Comparison of ENCODE assay signal across 8 cellular contexts in the genomic region with DNA sequence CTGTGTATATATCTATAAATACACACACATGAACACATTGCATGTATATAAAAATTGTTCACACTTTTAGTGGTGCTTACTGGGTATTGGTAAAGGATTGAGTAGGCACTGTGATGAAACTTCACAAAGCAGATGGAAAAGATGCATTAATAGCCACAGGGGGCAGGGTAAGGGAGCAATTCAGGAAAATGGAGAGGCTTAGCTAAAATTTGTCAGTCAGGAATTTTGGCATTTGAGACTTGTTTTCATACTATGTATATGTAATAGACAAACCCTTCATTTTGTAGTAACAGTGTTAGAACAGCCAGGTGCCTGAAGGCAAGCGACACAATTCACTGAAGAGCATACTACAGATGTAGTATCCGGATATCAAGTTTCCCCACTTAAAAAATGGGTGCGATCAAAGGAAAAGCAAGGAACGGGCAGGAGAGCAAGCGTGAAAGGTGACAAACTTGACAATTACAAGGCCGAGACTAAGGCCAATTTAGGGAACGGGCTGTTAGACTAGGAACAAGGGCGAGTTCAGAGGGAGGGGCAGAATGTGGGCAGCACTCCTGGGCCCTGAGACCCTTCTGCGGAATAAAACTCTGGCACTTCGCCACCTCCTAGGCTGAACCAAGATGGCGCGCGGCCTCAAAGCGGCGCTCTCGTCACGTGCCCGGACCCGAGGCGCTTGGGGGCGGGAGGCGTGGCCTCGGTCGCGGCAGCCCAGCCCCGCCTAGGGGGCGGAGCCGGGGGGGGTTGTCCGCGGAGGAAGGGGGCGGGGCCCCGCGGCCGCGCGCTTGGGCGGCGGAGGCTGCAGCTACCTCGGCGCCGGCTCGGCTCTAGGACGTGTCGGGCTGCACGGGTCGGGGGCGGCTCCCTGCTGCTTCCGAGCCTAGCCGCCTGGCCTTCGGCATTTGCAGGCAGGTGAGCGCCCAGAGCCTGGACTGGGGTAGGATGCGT. TPM values are rescaled to one million over a fixed set of nuclear protein-coding genes. Genes with fewer than 3 reads are reported as not detected.
A peak's percentile ranks its signal among the peaks of the same experiment; 100 is the strongest.
DNase-seq lines count a peak whose midpoint lies in the region; ATAC-seq and TF ChIP-seq lines count a peak whose summit lies in the region.

A gene (plus strand): TSS at position 771 of the 945 bp plus-strand sequence. CDS start 12,518 bp downstream, outside the sequence.

- CTCF ChIA-PET in Caco-2 (lab: Charles Lee) = interaction anchor here (1.2 to 1.9 kb wide), 5 partner anchors 14 to 243 kb away, joined by 3 to 14 read pairs (median 8); no protein-coding TSS in a partner anchor

- no peaks in the 10 kb centered on the region for H3K9me3 Mint-ChIP-seq in Caco-2 (ENCODE audit: unreplicated experiment)
- peaks cover 0 to 12% (median 0%) of the 10 kb centered on the region in 9 donors for H3K9me3 Mint-ChIP-seq in naive thymus-derived CD8-positive, alpha-beta T cell
- H3K9me3 Mint-ChIP-seq in stimulated activated effector memory CD8-positive, alpha-beta T cell treated with anti-CD3 and anti-CD28 coated beads, Interleukin-12 subunit alpha, Interleukin-12 subunit beta, amount 100 ng/mL, for 72 hours = peaks cover 5% of the 10 kb centered on the region

- H3K4me1 ChIP-seq in Caco-2 (peaks cover 6% of the 10 kb centered on the region), KMS-11 (ENCODE audit: low read depth, poor library complexity, severe bottlenecking) (peaks cover 5% of the 10 kb centered on the region), Peyer's patch (peaks cover 0 to 12% (median 8%) of the 10 kb centered on the region in 4 donors)

- peaks cover 9% of the 10 kb centered on the region for H3K4me1 Mint-ChIP-seq in Caco-2 (ENCODE audit: low read depth, unreplicated experiment)
- peaks cover 6 to 11% (median 9%) of the 10 kb centered on the region in 4 donors for H3K4me1 Mint-ChIP-seq in naive thymus-derived CD8-positive, alpha-beta T cell
- H3K4me1 Mint-ChIP-seq in stimulated activated effector memory CD8-positive, alpha-beta T cell treated with anti-CD3 and anti-CD28 coated beads, Interleukin-12 subunit alpha, Interleukin-12 subunit beta, amount 100 ng/mL, for 72 hours = peaks cover 27% of the 10 kb centered on the region

- H2AFZ ChIP-seq in KMS-11 (ENCODE audit: low read depth) = peak within 1 kb of the TSS; percentile 98

- peaks cover 43% of the 10 kb centered on the region for H3K36me3 Mint-ChIP-seq in Caco-2 (ENCODE audit: insufficient read depth, unreplicated experiment)
- H3K36me3 Mint-ChIP-seq in naive thymus-derived CD8-positive, alpha-beta T cell = peaks cover 0 to 29% (median 0%) of the 10 kb centered on the region in 3 donors
- peaks cover 49% of the 10 kb centered on the region for H3K36me3 Mint-ChIP-seq in stimulated activated effector memory CD8-positive, alpha-beta T cell treated with anti-CD3 and anti-CD28 coated beads, Interleukin-12 subunit alpha, Interleukin-12 subunit beta, amount 100 ng/mL, for 72 hours

- TF ChIP-seq CTCF in Caco-2 (IDR thresholded peaks at IDR 0.05; ENCODE audit: insufficient read depth in 1 of 2, low read depth in 1 of 2, low read length in 1 of 2, severe bottlenecking in 1 of 2, unreplicated experiment in 1 of 2) (no peak), KMS-11 (conservative IDR thresholded peaks at IDR 0.05; ENCODE audit: low read depth, low read length) (no peak; the same call in 1 of the 2 replicates), Peyer's patch (IDR thresholded peaks at IDR 0.05) (peak in 1 of 6 experiments; percentile 1), fibroblast of mammary gland (conservative IDR thresholded peaks at IDR 0.05; ENCODE audit: control insufficient read depth, insufficient read depth, low read depth, low read length) (peak; percentile 3)

- H3K4me3 ChIP-seq in Caco-2 (ENCODE audit: low read depth, low read length) (peak within 1 kb of the TSS; percentile 96), KMS-11 (IDR thresholded peaks at IDR 0.05; ENCODE audit: insufficient read depth, low read depth, low read length) (peak within 1 kb of the TSS; percentile 62), Peyer's patch (peak within 1 kb of the TSS; percentile 30 to 63 (median 60)), fibroblast of mammary gland (ENCODE audit: control insufficient read depth, low read depth, low read length) (peak within 1 kb of the TSS; percentile 60)

- intact Hi-C loops in Caco-2 (cut with micrococcal nuclease; ENCODE audit: unreplicated experiment) = loop anchor here (1.0 kb wide), 1 partner anchor 243 kb away; no protein-coding TSS in a partner anchor

- no peak for TF ChIP-seq POLR2A in Peyer's patch (IDR thresholded peaks at IDR 0.05)

- peak within 1 kb of the TSS; percentile 55 for H3K4me2 ChIP-seq in KMS-11

- H3K27ac ChIP-seq in KMS-11 (no peak within 1 kb of the TSS; the same call in 1 of the 2 replicates), Peyer's patch (peak within 1 kb of the TSS in 3 of 4 donors; percentile 4 to 44 (median 13))

- H3K9me3 ChIP-seq in Caco-2 (no peaks in the 10 kb centered on the region), Peyer's patch (no peaks in the 10 kb centered on the region)

- POLR2A ChIA-PET in Caco-2 (lab: Charles Lee) = interaction anchor here (1.0 to 1.5 kb wide), 2 partner anchors 19 to 166 kb away, joined by 3 to 12 read pairs; a partner anchor contains a TSS
- POLR2A ChIA-PET in naive thymus-derived CD8-positive, alpha-beta T cell (lab: Charles Lee) = interaction anchor here (0.6 to 2.1 kb wide), 3 partner anchors 19 to 1071 kb away, joined by 3 to 9 read pairs (median 3); a partner anchor contains a TSS

- peak within 1 kb of the TSS; percentile 27; the same call in 1 of the 2 replicates for H3K9ac ChIP-seq in KMS-11

- no peaks in the 10 kb centered on the region for H4K20me1 ChIP-seq in KMS-11 (ENCODE audit: insufficient read depth)

- H3K27ac Mint-ChIP-seq in Caco-2 (ENCODE audit: unreplicated experiment) = peak within 1 kb of the TSS; percentile 68
- H3K27ac Mint-ChIP-seq in naive thymus-derived CD8-positive, alpha-beta T cell = peak within 1 kb of the TSS in 9 of 10 donors; percentile 66 to 95 (median 88)
- H3K27ac Mint-ChIP-seq in stimulated activated effector memory CD8-positive, alpha-beta T cell treated with anti-CD3 and anti-CD28 coated beads, Interleukin-12 subunit alpha, Interleukin-12 subunit beta, amount 100 ng/mL, for 72 hours = peak within 1 kb of the TSS; percentile 76

- DNase-seq in Caco-2 (peak; percentile 85 to 96), Peyer's patch (peak; percentile 76 to 92 (median 90)), fibroblast of mammary gland (ENCODE audit: low read depth) (peak; percentile 77)
- DNase-seq in activated T-helper 1 cell treated with anti-CD3 and anti-CD28 coated beads, Interleukin-2, amount 50 U/mL, for 16 hours (ENCODE audit: low read depth in 1 of 2, low spot score in 1 of 2) = peak; percentile 64 to 81
- peak; percentile 82 to 94 (median 87) for DNase-seq in naive thymus-derived CD8-positive, alpha-beta T cell
- DNase-seq in stimulated activated effector memory CD8-positive, alpha-beta T cell treated with anti-CD3 and anti-CD28 coated beads, Interleukin-12 subunit alpha, Interleukin-12 subunit beta, amount 100 ng/mL, for 72 hours (ENCODE audit: low spot score in 2 of 2) = peak; percentile 91 to 95

- H3K27me3 ChIP-seq in Caco-2 (replicated peaks; ENCODE audit: control insufficient read depth, insufficient read depth, low read length) = no peaks in the 10 kb centered on the region
- no peaks in the 10 kb centered on the region for H3K27me3 ChIP-seq in KMS-11 (ENCODE audit: insufficient read depth, low read depth)
- no peaks in the 10 kb centered on the region for H3K27me3 ChIP-seq in Peyer's patch

- BruUV-seq in Caco-2 (replicated peaks; lab: Mats Ljungman, UMichigan) = TSS peak; percentile 99

- peak within 1 kb of the TSS; percentile 70 for H3K4me3 Mint-ChIP-seq in Caco-2 (ENCODE audit: unreplicated experiment)
- peak within 1 kb of the TSS; percentile 66 to 90 (median 82) for H3K4me3 Mint-ChIP-seq in naive thymus-derived CD8-positive, alpha-beta T cell
- peak within 1 kb of the TSS; percentile 79 for H3K4me3 Mint-ChIP-seq in stimulated activated effector memory CD8-positive, alpha-beta T cell treated with anti-CD3 and anti-CD28 coated beads, Interleukin-12 subunit alpha, Interleukin-12 subunit beta, amount 100 ng/mL, for 72 hours

- no peaks in the 10 kb centered on the region for H3K79me2 ChIP-seq in KMS-11 (ENCODE audit: insufficient read depth, low read depth)

- H3K36me3 ChIP-seq in Caco-2 (ENCODE audit: control insufficient read depth, insufficient read depth, low read length) = no peaks in the 10 kb centered on the region; the same call in 1 of the 2 replicates
- peaks cover 7% of the 10 kb centered on the region; the same call in 1 of the 2 replicates for H3K36me3 ChIP-seq in KMS-11 (ENCODE audit: insufficient read depth)
- H3K36me3 ChIP-seq in Peyer's patch = peaks cover 0 to 31% (median 0%) of the 10 kb centered on the region in 3 donors

- ATAC-seq in GM21529 (IDR thresholded peaks at IDR 0.05; ENCODE audit: unreplicated experiment) = peak; percentile 82
- ATAC-seq in naive thymus-derived CD8-positive, alpha-beta T cell = peak; percentile 89
- ATAC-seq in stimulated activated effector memory CD8-positive, alpha-beta T cell treated with anti-CD3 and anti-CD28 coated beads, Interleukin-12 subunit alpha, Interleukin-12 subunit beta, amount 100 ng/mL, for 72 hours = peak; percentile 95

- H3K27me3 Mint-ChIP-seq in Caco-2 (ENCODE audit: insufficient read depth, unreplicated experiment) = no peaks in the 10 kb centered on the region
- peaks cover 0 to 7% (median 0%) of the 10 kb centered on the region in 5 donors for H3K27me3 Mint-ChIP-seq in naive thymus-derived CD8-positive, alpha-beta T cell

RNA-seq across cellular contexts. Expression of the gene that starts here (rescaled TPM):
- total RNA-seq in Caco-2 (2022) = 8.7 and 9.4 TPM in 2 replicates
- 1 to 10 TPM in 2 of 4 donors, under 1 TPM in 1, not detected in 1; 0.54 to 1.8 (median 1.7) TPM for total RNA-seq in Peyer's patch
- 1 to 10 TPM; 1.4 to 1.6 TPM for total RNA-seq in naive thymus-derived CD8-positive, alpha-beta T cell
- under 1 TPM in 1 of 3 donors, not detected in 2; 0.18 TPM for polyA plus RNA-seq in naive thymus-derived CD8-positive, alpha-beta T cell
